9 cellular contexts compared by ENCODE assay signal in the genomic region with DNA sequence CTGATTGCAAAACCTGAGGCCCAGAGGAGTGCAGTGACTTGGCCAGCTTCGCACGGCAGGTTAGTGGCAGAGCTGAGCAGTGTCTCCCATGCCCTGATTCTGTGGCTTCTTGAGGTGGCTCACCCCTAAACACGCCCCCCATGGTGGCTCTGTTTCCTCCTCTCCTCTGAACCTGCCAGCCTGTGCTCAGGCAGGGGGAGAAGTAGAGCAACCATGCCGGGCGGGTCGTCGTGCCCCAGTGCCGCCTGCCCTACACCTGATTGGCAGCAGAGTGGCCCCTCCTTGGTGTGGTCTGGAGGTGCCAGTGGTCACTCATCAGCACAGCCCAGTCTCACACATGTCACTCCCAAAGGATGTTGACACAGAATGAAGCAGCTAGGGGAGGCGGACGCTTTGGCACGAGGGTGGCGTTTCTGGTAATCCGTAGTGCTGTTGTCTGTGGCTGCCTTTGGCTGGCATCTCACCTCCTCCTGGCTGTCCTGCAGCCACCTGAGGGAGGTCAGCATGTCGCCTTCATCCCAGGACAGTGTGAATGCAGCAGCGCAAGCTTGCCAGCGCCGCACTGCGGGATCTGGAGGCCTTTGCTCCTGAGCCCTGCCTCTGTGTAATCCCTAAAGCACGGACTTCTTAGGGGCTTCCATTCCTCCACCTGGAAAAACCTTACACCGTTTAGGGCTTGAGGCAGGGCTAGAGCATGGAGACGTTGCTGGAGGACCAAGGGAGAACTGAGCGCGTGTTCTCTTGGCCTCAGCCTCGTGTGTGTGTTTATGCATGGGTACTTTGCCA.
A peak's percentile ranks its signal among the peaks of the same experiment; 100 is the strongest.
DNase-seq lines count a peak whose midpoint lies in the region; ATAC-seq and TF ChIP-seq lines count a peak whose summit lies in the region.
"Had no signal": no experiment of that assay in that cellular context is flagged by ENCODE, and none has a peak within 500 bp of the region (broad histone marks: within the 10 kb centered on the region; RNA-seq: fewer than 3 reads in every experiment).

No MANE protein-coding gene starts in this region.

- no TSS peak for BruUV-seq in mammary epithelial cell (replicated peaks; lab: Mats Ljungman, UMichigan)

- peak overlapping the region; percentile 94 for H3K4me3 Mint-ChIP-seq in activated T-helper 17 cell treated with anti-CD3 and anti-CD28 coated beads, Interleukin-2, amount 50 U/mL, for 72 hours

- H3K4me1 Mint-ChIP-seq in activated T-helper 17 cell treated with anti-CD3 and anti-CD28 coated beads, Interleukin-2, amount 50 U/mL, for 72 hours, result peaks cover 45% of the 10 kb centered on the region

- peak overlapping the region; percentile 21 to 71 for H3K27ac ChIP-seq in breast epithelium
- H3K27ac ChIP-seq in mammary epithelial cell (ENCODE audit: insufficient read depth, low read depth, low read length), result no peak overlapping the region
- H3K27ac ChIP-seq in layer of hippocampus (ENCODE audit: low read depth, low read length), result peak overlapping the region; percentile 24
- peak overlapping the region; percentile 2 for H3K27ac ChIP-seq in temporal lobe (ENCODE audit: low read depth, low read length)

- WGBS in mammary epithelial cell (ENCODE audit: low coverage, missing lambda C conversion rate), result 74% methylated on average over 20 of the region's 24 CpGs

- H3K27me3 ChIP-seq in breast epithelium (no peaks in the 10 kb centered on the region), mammary epithelial cell (ENCODE audit: insufficient read depth, low read length) (no peaks in the 10 kb centered on the region), layer of hippocampus (ENCODE audit: control insufficient read depth, insufficient read depth, low read length) (no peaks in the 10 kb centered on the region)

- no peaks in the 10 kb centered on the region for H3K27me3 Mint-ChIP-seq in activated T-helper 17 cell treated with anti-CD3 and anti-CD28 coated beads, Interleukin-2, amount 50 U/mL, for 72 hours

- in situ Hi-C loops in mammary epithelial cell (cut with MboI; ENCODE audit: low sequenced_read_pairs in 2 of 2), result no loop called here

- TF ChIP-seq CTCF in breast epithelium (IDR thresholded peaks at IDR 0.05) (no peak), mammary epithelial cell (conservative IDR thresholded peaks at IDR 0.05 in 1 of 2, IDR thresholded peaks at IDR 0.05 in 1 of 2; ENCODE audit: extremely low read depth in 1 of 2, insufficient read depth in 1 of 2, low read depth in 1 of 2, low read length in 2 of 2) (no peak)

- CTCF ChIA-PET in mammary epithelial cell (lab: Charles Lee; ENCODE audit: low non-redundant PET), result no interaction called here

- H4K20me1 ChIP-seq in mammary epithelial cell (ENCODE audit: insufficient read depth, low read length), result peaks cover 17% of the 10 kb centered on the region

- dilution Hi-C loops in mammary epithelial cell (cut with HindIII; ENCODE audit: low sequenced_read_pairs), result no loop called here

- no peaks in the 10 kb centered on the region for H3K9me3 Mint-ChIP-seq in activated T-helper 17 cell treated with anti-CD3 and anti-CD28 coated beads, Interleukin-2, amount 50 U/mL, for 72 hours

- H3K27ac Mint-ChIP-seq in activated T-helper 17 cell treated with anti-CD3 and anti-CD28 coated beads, Interleukin-2, amount 50 U/mL, for 72 hours, result peak overlapping the region; percentile 81

- peak overlapping the region in 1 of 3 donors; percentile 33 for H3K4me3 ChIP-seq in breast epithelium
- H3K4me3 ChIP-seq in mammary epithelial cell (replicated peaks in 1 of 3; ENCODE audit: insufficient read depth in 1 of 3, low read depth in 2 of 3, low read length in 3 of 3), result no peak overlapping the region
- H3K4me3 ChIP-seq: prostate gland had no signal

- H3K4me2 ChIP-seq in mammary epithelial cell (ENCODE audit: insufficient read depth, low read depth, low read length), result no peak overlapping the region

- peaks cover 97% of the 10 kb centered on the region for H3K79me2 ChIP-seq in mammary epithelial cell (ENCODE audit: insufficient read depth, low read length)

- DNase-seq in breast epithelium (ENCODE audit: low spot score in 2 of 2) (no peak), mammary epithelial cell (no peak), amniotic stem cell (lab: John Stamatoyannopoulos, UW) (no peak), germinal center (ENCODE audit: low spot score) (no peak)

- H3K9ac ChIP-seq in mammary epithelial cell (ENCODE audit: insufficient read depth, low read length), result no peak overlapping the region

- ATAC-seq in activated T-helper 17 cell treated with anti-CD3 and anti-CD28 coated beads, Interleukin-2, amount 50 U/mL, for 72 hours (replicated peaks), result peak; percentile 25
- ATAC-seq in HG03442 (IDR thresholded peaks at IDR 0.05; ENCODE audit: unreplicated experiment), result no peak

- H3K4me1 ChIP-seq in breast epithelium, result peaks cover 44 to 48% of the 10 kb centered on the region in 2 donors
- H3K4me1 ChIP-seq in mammary epithelial cell (ENCODE audit: insufficient read depth, low read length), result peaks cover 6% of the 10 kb centered on the region

- H3K9me3 ChIP-seq in breast epithelium (no peaks in the 10 kb centered on the region), mammary epithelial cell (replicated peaks; ENCODE audit: insufficient read depth, low read length) (no peaks in the 10 kb centered on the region)
- H3K9me3 ChIP-seq: prostate gland had no signal

- no peak for TF ChIP-seq POLR2A in breast epithelium (IDR thresholded peaks at IDR 0.05)

- H3K36me3 ChIP-seq in breast epithelium (no peaks in the 10 kb centered on the region), mammary epithelial cell (ENCODE audit: insufficient read depth, low read length) (peaks cover 11% of the 10 kb centered on the region)
- H3K36me3 ChIP-seq: prostate gland had no signal

- intact Hi-C loops in breast epithelium (cut with DNase I; ENCODE audit: low total_unique reads), result loop anchor here (10.0 kb wide), 1 partner anchor 49 kb away; no protein-coding TSS in a partner anchor
- intact Hi-C loops in mammary epithelial cell (cut with micrococcal nuclease), result no loop called here

- peaks cover 26% of the 10 kb centered on the region for H3K36me3 Mint-ChIP-seq in activated T-helper 17 cell treated with anti-CD3 and anti-CD28 coated beads, Interleukin-2, amount 50 U/mL, for 72 hours (ENCODE audit: low read depth)

- no peak overlapping the region for H2AFZ ChIP-seq in mammary epithelial cell (ENCODE audit: low read depth, low read length)
